ENCODE assay signal across 19 cellular contexts in genomic region chr5:82445729-82446349, GRCh38.
"Had no signal": no experiment of that assay in that cellular context is flagged by ENCODE, and none has a peak within 500 bp of the region (broad histone marks: within the 10 kb centered on the region; RNA-seq: fewer than 3 reads in every experiment).

No MANE protein-coding gene starts in this region.

- FAIRE-seq: astrocyte, frontal cortex, kidney had no signal

- H3K9me3 Mint-ChIP-seq: activated CD8-positive, alpha-beta T cell treated with anti-CD3 and anti-CD28 coated beads for 36 hours; activated naive CD4-positive, alpha-beta T cell treated with anti-CD3 and anti-CD28 coated beads for 36 hours; activated T-cell treated with anti-CD3 and anti-CD28 coated beads, Interleukin-2, amount 50 U/mL, for 24 hours; activated T-helper 2 cell treated with anti-CD3 and anti-CD28 coated beads, Interferon-gamma antibody, Interleukin-2, Interleukin-4, amounts not matched to agents 10 μg/mL and 5 μg/mL and 100 μg/mL, durations not matched to agents 14 hours and 24 hours and 36 hours; memory B cell; natural killer cell; T-cell had no signal

- H3K27ac Mint-ChIP-seq: activated CD4-positive, alpha-beta T cell treated with anti-CD3 and anti-CD28 coated beads, Interleukin-2, amount 10 ng/mL, durations not matched to agents 24 days and 14 days; activated CD8-positive, alpha-beta T cell treated with anti-CD3 and anti-CD28 coated beads for 36 hours; activated naive CD4-positive, alpha-beta T cell treated with anti-CD3 and anti-CD28 coated beads for 36 hours; activated T-cell treated with anti-CD3 and anti-CD28 coated beads, Interleukin-2, amount 50 U/mL, for 24 hours; activated T-helper 2 cell treated with anti-CD3 and anti-CD28 coated beads, Interferon-gamma antibody, Interleukin-2, Interleukin-4, amounts not matched to agents 10 μg/mL and 5 μg/mL and 100 μg/mL, durations not matched to agents 14 hours and 24 hours and 36 hours; memory B cell; natural killer cell; stimulated activated naive B cell treated with anti-CD40 and anti-IgM and Interleukin-4, amounts not matched to agents 10 μg/mL and 1 μg/mL and 100 μg/mL, for 72 hours; T-cell had no signal

- H3K4me3 ChIP-seq: skin epidermis, thyroid gland had no signal

- H3K9me3 ChIP-seq: SK-N-SH, thyroid gland had no signal

- H3K4me3 Mint-ChIP-seq: activated CD4-positive, alpha-beta T cell treated with anti-CD3 and anti-CD28 coated beads, Interleukin-2, amount 10 ng/mL, durations not matched to agents 24 days and 14 days; activated CD8-positive, alpha-beta T cell treated with anti-CD3 and anti-CD28 coated beads for 36 hours; activated naive CD4-positive, alpha-beta T cell treated with anti-CD3 and anti-CD28 coated beads for 36 hours; activated T-cell treated with anti-CD3 and anti-CD28 coated beads, Interleukin-2, amount 50 U/mL, for 24 hours; memory B cell; natural killer cell; stimulated activated naive B cell treated with anti-CD40 and anti-IgM and Interleukin-4, amounts not matched to agents 10 μg/mL and 1 μg/mL and 100 μg/mL, for 72 hours; T-cell had no signal

- H3K4me1 Mint-ChIP-seq: activated CD4-positive, alpha-beta T cell treated with anti-CD3 and anti-CD28 coated beads, Interleukin-2, amount 10 ng/mL, durations not matched to agents 24 days and 14 days; memory B cell; natural killer cell; stimulated activated naive B cell treated with anti-CD40 and anti-IgM and Interleukin-4, amounts not matched to agents 10 μg/mL and 1 μg/mL and 100 μg/mL, for 72 hours; T-cell had no signal

- H3K36me3 Mint-ChIP-seq: memory B cell; natural killer cell; stimulated activated naive B cell treated with anti-CD40 and anti-IgM and Interleukin-4, amounts not matched to agents 10 μg/mL and 1 μg/mL and 100 μg/mL, for 72 hours; T-cell had no signal

- H3K27ac ChIP-seq: thyroid gland had no signal

- H3K27me3 ChIP-seq: thyroid gland had no signal

- H3K36me3 ChIP-seq: thyroid gland had no signal

- H3K4me1 ChIP-seq: thyroid gland had no signal

- DNase-seq: activated CD4-positive, alpha-beta T cell treated with anti-CD3 and anti-CD28 coated beads, Interleukin-2, amount 10 ng/mL, durations not matched to agents 24 days and 14 days; activated CD4-positive, CD25-positive, alpha-beta regulatory T cell; activated CD8-positive, alpha-beta T cell treated with anti-CD3 and anti-CD28 coated beads for 36 hours; activated naive CD4-positive, alpha-beta T cell treated with anti-CD3 and anti-CD28 coated beads for 36 hours; activated T-cell treated with anti-CD3 and anti-CD28 coated beads, Interleukin-2, amount 50 U/mL, for 24 hours; effector CD4-positive, alpha-beta T cell; kidney; left ventricle myocardium superior; natural killer cell; nucleus accumbens; SK-N-SH; stimulated activated naive B cell treated with anti-CD40 and anti-IgM and Interleukin-4, amounts not matched to agents 10 μg/mL and 1 μg/mL and 100 μg/mL, for 72 hours; T-cell; thyroid gland had no signal

- H3K27me3 Mint-ChIP-seq: activated CD4-positive, alpha-beta T cell treated with anti-CD3 and anti-CD28 coated beads, Interleukin-2, amount 10 ng/mL, durations not matched to agents 24 days and 14 days; stimulated activated naive B cell treated with anti-CD40 and anti-IgM and Interleukin-4, amounts not matched to agents 10 μg/mL and 1 μg/mL and 100 μg/mL, for 72 hours had no signal
